ENCODE assay signal across 8 cellular contexts in genomic region chr9:4796988-4797956, GRCh38. TPM values are rescaled to one million over a fixed set of nuclear protein-coding genes. Genes with fewer than 3 reads are reported as not detected.
DNase-seq lines count a peak whose midpoint lies in the region; ATAC-seq, FAIRE-seq and TF ChIP-seq lines count a peak whose summit lies in the region.

No MANE protein-coding gene starts in this region.

- BruUV-seq in K562 (replicated peaks; lab: Mats Ljungman, UMichigan): no TSS peak

- H3K36me3 ChIP-seq in DND-41 (ENCODE audit: insufficient read depth, low read length): no peaks in the 10 kb centered on the region
- peaks cover 22% of the 10 kb centered on the region for H3K36me3 ChIP-seq in K562 (ENCODE audit: control insufficient read depth, insufficient read depth, low read length)
- no peaks in the 10 kb centered on the region for H3K36me3 ChIP-seq in right lobe of liver

- H3K9me1 ChIP-seq in K562 (ENCODE audit: control insufficient read depth, insufficient read depth, low read length): no peaks in the 10 kb centered on the region

- in situ Hi-C loops in K562 (cut with MboI): no loop called here

- ATAC-seq in DND-41 (ENCODE audit: insufficient read depth, low read depth) (no peak), K562 (peak; percentile 8; the same call in 2 of the 3 replicates), right lobe of liver (peak in 2 of 4 donors; percentile 16 to 17), GM21367 (IDR thresholded peaks at IDR 0.05; ENCODE audit: unreplicated experiment) (no peak)

- no peak for TF ChIP-seq EP300 in K562 (IDR thresholded peaks at IDR 0.05; ENCODE audit: low read length)

- TF ChIP-seq CTCF in 22Rv1 (IDR thresholded peaks at IDR 0.05) (peak; percentile 88), DND-41 (IDR thresholded peaks at IDR 0.05; ENCODE audit: borderline replicate concordance, extremely low read depth, low read length, poor library complexity, severe bottlenecking) (peak; percentile 56), K562 (IDR thresholded peaks at IDR 0.05 in 2 of 3, conservative IDR thresholded peaks at IDR 0.05 in 1 of 3; ENCODE audit: insufficient read depth in 2 of 3, low read depth in 1 of 3, low read length in 3 of 3) (peak; percentile 60 to 72 (median 71)), right lobe of liver (IDR thresholded peaks at IDR 0.05) (peak; percentile 48 to 85 (median 79))

- no peaks in the 10 kb centered on the region for H3K27me3 ChIP-seq in DND-41 (ENCODE audit: insufficient read depth, low read length, poor library complexity)
- H3K27me3 ChIP-seq in K562 (ENCODE audit: control insufficient read depth in 2 of 2, insufficient read depth in 2 of 2, low read length in 2 of 2): no peaks in the 10 kb centered on the region
- H3K27me3 ChIP-seq in right lobe of liver: no peaks in the 10 kb centered on the region

- H3K4me2 ChIP-seq in DND-41 (ENCODE audit: insufficient read depth, low read length) (no peak overlapping the region), K562 (ENCODE audit: insufficient read depth, low read length) (peak overlapping the region; percentile 80)

- peak; percentile 36 to 55 for TF ChIP-seq RAD21 in K562 (CRISPR knock-in tag; conservative IDR thresholded peaks at IDR 0.05 in 1 of 2, IDR thresholded peaks at IDR 0.05 in 1 of 2)

- intact Hi-C loops in K562 (cut with micrococcal nuclease): loop anchor here (5.0 to 10.0 kb wide), 3 partner anchors 35 to 128 kb away; no protein-coding TSS in a partner anchor
- intact Hi-C loops in right lobe of liver (cut with DNase I): no loop called here

- H3K4me1 ChIP-seq in DND-41 (ENCODE audit: insufficient read depth, low read length) (peaks cover 15% of the 10 kb centered on the region), K562 (replicated peaks in 1 of 2; ENCODE audit: control insufficient read depth in 2 of 2, insufficient read depth in 2 of 2, low read length in 2 of 2) (peaks cover 16 to 33% of the 10 kb centered on the region in 2 experiments; a peak in 3 of 5 replicates), right lobe of liver (peaks cover 0 to 16% (median 5%) of the 10 kb centered on the region in 4 donors)

- no peak for FAIRE-seq in K562 (lab: Jason Lieb, UNC)

- DNase-seq in DND-41 (no peak), NCI-H146 (lab: John Stamatoyannopoulos, UW) (peak; percentile 27), K562 (ENCODE audit: extremely low read depth in 1 of 4, low spot score in 3 of 4) (peak in 2 of 4 experiments; percentile 40 to 72), right lobe of liver (no peak), D341Med (ENCODE audit: low spot score) (no peak)
- DNase-seq in activated naive CD4-positive, alpha-beta T cell treated with Interleukin-2 at 50 U/mL for 16 hours: no peak

- H3K27ac ChIP-seq in 22Rv1 (no peak overlapping the region), DND-41 (ENCODE audit: low read length) (no peak overlapping the region), K562 (ENCODE audit: extremely low read depth, low read depth, low read length) (peak overlapping the region; percentile 78), right lobe of liver (no peak overlapping the region)

- WGBS in K562 (ENCODE audit: insufficient coverage, low coverage, missing lambda C conversion rate): 50% methylated on average over 6 of the region's 6 CpGs
- 68% methylated on average over 6 of the region's 6 CpGs for WGBS in right lobe of liver (ENCODE audit: insufficient coverage, low coverage, low lambda C conversion rate, missing lambda C conversion rate)

- TF ChIP-seq POLR2A in K562 (conservative IDR thresholded peaks at IDR 0.05): no peak
- no peak for TF ChIP-seq POLR2A in right lobe of liver (IDR thresholded peaks at IDR 0.05)

- H3K9ac ChIP-seq in DND-41 (ENCODE audit: low read depth, low read length): no peak overlapping the region
- H3K9ac ChIP-seq in K562 (ENCODE audit: insufficient read depth in 1 of 2, low read depth in 2 of 2, low read length in 2 of 2): peak overlapping the region in 1 of 2 experiments; percentile 61; a peak in 2 of 4 replicates

- no peak overlapping the region for H2AFZ ChIP-seq in DND-41 (ENCODE audit: low read depth, low read length)
- H2AFZ ChIP-seq in K562 (ENCODE audit: low read depth, low read length): no peak overlapping the region

- H3K9me3 ChIP-seq in DND-41 (ENCODE audit: insufficient read depth, low read length, severe bottlenecking) (no peaks in the 10 kb centered on the region), K562 (replicated peaks; ENCODE audit: control insufficient read depth, insufficient read depth, low read depth, low read length) (peaks cover 7% of the 10 kb centered on the region; the same call in 1 of the 2 replicates), right lobe of liver (no peaks in the 10 kb centered on the region)

- H3K4me3 ChIP-seq in DND-41 (ENCODE audit: low read depth in 1 of 2, low read length in 2 of 2) (no peak overlapping the region), K562 (peak overlapping the region; percentile 7; the same call in 1 of the 2 replicates), right lobe of liver (no peak overlapping the region)

- POLR2A ChIA-PET in K562 (lab: Yijun Ruan, JAX): interaction anchor here (1.0 to 1.8 kb wide), 5 partner anchors 9 to 54 kb away, joined by 3 to 8 read pairs (median 4); no protein-coding TSS in a partner anchor

- CTCF ChIA-PET in K562 (lab: Yijun Ruan, JAX; ENCODE audit: low intra/inter-chr PET ratio): interaction anchor here (0.6 kb wide), 1 partner anchor 1066 kb away, joined by 3 read pairs; no protein-coding TSS in a partner anchor

- H4K20me1 ChIP-seq in DND-41 (ENCODE audit: insufficient read depth, low read length) (peaks cover 29% of the 10 kb centered on the region; the same call in 1 of the 2 replicates), K562 (replicated peaks; ENCODE audit: control insufficient read depth, insufficient read depth, low read length) (no peaks in the 10 kb centered on the region)

- peaks cover 88% of the 10 kb centered on the region for H3K79me2 ChIP-seq in DND-41 (ENCODE audit: insufficient read depth, low read length)
- H3K79me2 ChIP-seq in K562 (ENCODE audit: control insufficient read depth, insufficient read depth, low read length): peaks cover 94% of the 10 kb centered on the region

TF ChIP-seq in K562, 482 proteins besides CTCF, POLR2A, EP300 and RAD21 (continues in another document):
- TF ChIP-seq TEAD1 (CRISPR knock-in tag; IDR thresholded peaks at IDR 0.05): peak; percentile 34 to 73; a peak in 1 of 4 replicates
- TF ChIP-seq, protein P1, sequence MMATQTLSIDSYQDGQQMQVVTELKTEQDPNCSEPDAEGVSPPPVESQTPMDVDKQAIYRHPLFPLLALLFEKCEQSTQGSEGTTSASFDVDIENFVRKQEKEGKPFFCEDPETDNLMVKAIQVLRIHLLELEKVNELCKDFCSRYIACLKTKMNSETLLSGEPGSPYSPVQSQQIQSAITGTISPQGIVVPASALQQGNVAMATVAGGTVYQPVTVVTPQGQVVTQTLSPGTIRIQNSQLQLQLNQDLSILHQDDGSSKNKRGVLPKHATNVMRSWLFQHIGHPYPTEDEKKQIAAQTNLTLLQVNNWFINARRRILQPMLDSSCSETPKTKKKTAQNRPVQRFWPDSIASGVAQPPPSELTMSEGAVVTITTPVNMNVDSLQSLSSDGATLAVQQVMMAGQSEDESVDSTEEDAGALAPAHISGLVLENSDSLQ (IDR thresholded peaks at IDR 0.05): peak; percentile 11; the same call in 1 of the 2 replicates
- TF ChIP-seq DIDO1 (tag; IDR thresholded peaks at IDR 0.05; ENCODE audit: low read depth): no peak
- no peak for TF ChIP-seq LCOR (CRISPR knock-in tag; IDR thresholded peaks at IDR 0.05)
- 0 out of 2 replicates have a peak, but pooled peaks have one; percentile 49 for TF ChIP-seq TRIM28 (IDR thresholded peaks at IDR 0.05)

RNA-seq across cellular contexts. Expression of gene RCL1, which starts 4.5 kb away (rescaled TPM):
- 60.6 and 89.3 TPM in 2 replicates for total RNA-seq in K562 (2011; cell fraction: chromatin; rRNA removed; ENCODE audit: low replicate concordance)
- 32.9 and 33.2 TPM in 2 replicates for total RNA-seq in K562 (2011; cell fraction: nucleolus; rRNA removed)
- total RNA-seq in K562 (2011; cell fraction: nucleoplasm; rRNA removed): 50.7 and 56.7 TPM in 2 replicates
- total RNA-seq in K562 (2014; rRNA removed) (47.4 and 53.9 TPM in 2 replicates), K562 (2014; rRNA removed; fragmentation: Illumina TruSeq; extraction: Trizol) (35.7 and 37.7 TPM in 2 replicates), K562 (2015; rRNA removed; fragmentation: Illumina TruSeq; extraction: Trizol) (38.2 and 38.6 TPM in 2 replicates), K562 (2021) (46.4 and 47.5 TPM in 2 replicates), right lobe of liver (100 to 1,000 TPM in 1 of 6 experiments, 10 to 100 TPM in 5; 20.2 to 108 (median 63.4) TPM)
- polyA plus RNA-seq in K562 (2011; rRNA removed) (24.0 and 40.9 TPM in 2 replicates), K562 (2014; fragmentation: Illumina TruSeq; extraction: Trizol) (61.6 and 67.7 TPM in 2 replicates), K562 (2014; fragmentation: Nextera tagmentation; extraction: Ambion mirVana) (10 to 100 TPM; 36.9 to 46.1 TPM), K562 (2014; rRNA removed) (34.3 and 37.4 TPM in 2 replicates)
- 32.2 and 52.1 TPM in 2 replicates for polyA plus RNA-seq in K562 (2011; cell fraction: cytosol; rRNA removed)
- 45.1 and 54.2 TPM in 2 replicates for polyA plus RNA-seq in K562 (2011; cell fraction: nucleus; rRNA removed)
- polyA plus RNA-seq in K562 (2012): 32.1 and 45.8 TPM in 2 replicates
- 37.0 and 57.9 TPM in 2 replicates for polyA minus RNA-seq in K562 (2011; rRNA and poly(A)+ RNA removed)
- 28.0 and 32.1 TPM in 2 replicates for polyA minus RNA-seq in K562 (2011; cell fraction: cytosol; rRNA and poly(A)+ RNA removed)
- polyA minus RNA-seq in K562 (2011; cell fraction: nucleus; rRNA and poly(A)+ RNA removed): 52.6 and 116 TPM in 2 replicates

RNA-seq across cellular contexts. Expression of gene AK3, which starts 56.3 kb away (rescaled TPM):
- total RNA-seq in K562 (2011; cell fraction: chromatin; rRNA removed; ENCODE audit: low replicate concordance): 12.2 and 41.1 TPM in 2 replicates
- total RNA-seq in K562 (2011; cell fraction: nucleolus; rRNA removed): 15.2 and 20.9 TPM in 2 replicates
- total RNA-seq in K562 (2011; cell fraction: nucleoplasm; rRNA removed): 14.7 and 28.6 TPM in 2 replicates
- total RNA-seq in K562 (2014; rRNA removed): 78.6 and 148 TPM in 2 replicates
- total RNA-seq in K562 (2014; rRNA removed; fragmentation: Illumina TruSeq; extraction: Trizol): 44.7 and 55.0 TPM in 2 replicates
- total RNA-seq in K562 (2015; rRNA removed; fragmentation: Illumina TruSeq; extraction: Trizol): 34.2 and 40.5 TPM in 2 replicates
- total RNA-seq in K562 (2021): 35.6 and 36.9 TPM in 2 replicates
- polyA plus RNA-seq in K562 (2011; rRNA removed): 33.6 and 47.4 TPM in 2 replicates
- 12.4 and 15.0 TPM in 2 replicates for polyA plus RNA-seq in K562 (2011; cell fraction: cytosol; rRNA removed)
- 24.0 and 31.9 TPM in 2 replicates for polyA plus RNA-seq in K562 (2011; cell fraction: nucleus; rRNA removed)
- 29.8 and 35.5 TPM in 2 replicates for polyA plus RNA-seq in K562 (2012)
- polyA plus RNA-seq in K562 (2014; fragmentation: Illumina TruSeq; extraction: Trizol): 43.2 and 49.7 TPM in 2 replicates
- 10 to 100 TPM; 12.2 to 16.0 TPM for polyA plus RNA-seq in K562 (2014; fragmentation: Nextera tagmentation; extraction: Ambion mirVana)
- polyA plus RNA-seq in K562 (2014; rRNA removed): 39.7 and 41.8 TPM in 2 replicates
- 20.3 and 22.8 TPM in 2 replicates for polyA minus RNA-seq in K562 (2011; rRNA and poly(A)+ RNA removed)
- polyA minus RNA-seq in K562 (2011; cell fraction: cytosol; rRNA and poly(A)+ RNA removed): 18.7 and 28.2 TPM in 2 replicates
- polyA minus RNA-seq in K562 (2011; cell fraction: nucleus; rRNA and poly(A)+ RNA removed): 30.8 and 33.7 TPM in 2 replicates
- total RNA-seq in right lobe of liver: 100 to 1,000 TPM in 3 of 6 experiments, 10 to 100 TPM in 3; 72.4 to 131 (median 99.5) TPM
